Comparison of ENCODE assay signal across 17 cellular contexts in the genomic region with DNA sequence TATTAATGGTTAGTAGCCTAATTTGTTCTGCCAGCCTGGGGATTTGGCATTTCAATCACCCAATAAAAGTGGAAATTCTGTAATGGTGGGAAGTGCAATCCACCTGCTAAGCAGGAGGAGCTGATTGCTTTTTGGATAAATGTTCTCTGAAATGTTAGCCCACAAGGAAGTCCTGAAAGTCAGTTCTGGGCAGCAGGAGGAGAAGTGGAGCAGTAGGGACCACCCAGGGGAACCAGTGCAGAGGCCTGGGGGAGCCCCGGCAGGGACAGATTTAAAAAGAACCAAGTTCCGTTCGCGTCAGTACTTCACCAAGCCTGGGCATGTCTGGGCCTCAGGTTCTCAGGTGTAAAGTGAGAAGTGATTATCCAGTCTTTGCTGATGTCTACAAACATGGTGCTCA.
DNase-seq lines count a peak whose midpoint lies in the region; TF ChIP-seq lines count a peak whose summit lies in the region.
"Had no signal": no experiment of that assay in that cellular context is flagged by ENCODE, and none has a peak within 500 bp of the region (broad histone marks: within the 10 kb centered on the region; RNA-seq: fewer than 3 reads in every experiment).

No MANE protein-coding gene starts in this region.

- peak; percentile 49 for DNase-seq in NCI-H510A treated with DMSO at 0.1 percent for 48 hours (lab: John Stamatoyannopoulos, UW)
- no peak for DNase-seq in NCI-H510A (lab: John Stamatoyannopoulos, UW)
- peak; percentile 77 for DNase-seq in DMS79 (lab: John Stamatoyannopoulos, UW)
- DNase-seq in endodermal cell = peak; percentile 17
- peak; percentile 18 for DNase-seq in ureter (ENCODE audit: low spot score)
- DNase-seq in EL = no peak
- no peak for DNase-seq in amniotic stem cell (lab: John Stamatoyannopoulos, UW)
- DNase-seq: 8988T; ACHN; CD8-positive, alpha-beta T cell; COR-L47; DMS153; GM23248; H7; IMR-90 had no signal

- no peaks in the 10 kb centered on the region for H3K4me1 Mint-ChIP-seq in endodermal cell
- H3K4me1 Mint-ChIP-seq: B cell, CD14-positive monocyte had no signal

- H3K27me3 Mint-ChIP-seq in endodermal cell (ENCODE audit: insufficient read depth) = no peaks in the 10 kb centered on the region
- H3K27me3 Mint-ChIP-seq: B cell had no signal

- H3K9ac ChIP-seq in endodermal cell (ENCODE audit: extremely low read depth, low read length, poor library complexity, severe bottlenecking) = no peak overlapping the region
- H3K9ac ChIP-seq: GM23248 had no signal

- TF ChIP-seq CTCF in endodermal cell (conservative IDR thresholded peaks at IDR 0.05) = no peak

- no peaks in the 10 kb centered on the region for H3K9me3 Mint-ChIP-seq in endodermal cell
- H3K9me3 Mint-ChIP-seq: CD8-positive, alpha-beta T cell had no signal

- no peak overlapping the region for H3K27ac Mint-ChIP-seq in endodermal cell
- H3K27ac Mint-ChIP-seq: B cell; CD14-positive monocyte; CD8-positive, alpha-beta T cell had no signal

- no peaks in the 10 kb centered on the region for H3K4me1 ChIP-seq in endodermal cell (ENCODE audit: control insufficient read depth, insufficient read depth, low read length)

- no peaks in the 10 kb centered on the region for H3K36me3 ChIP-seq in endodermal cell (ENCODE audit: control insufficient read depth, insufficient read depth, low read length)

- no peaks in the 10 kb centered on the region for H3K9me3 ChIP-seq in endodermal cell (ENCODE audit: control insufficient read depth, low read length)

- 97 to 100% methylated on average over 4 of the region's 4 CpGs for WGBS in endodermal cell (ENCODE audit: insufficient coverage in 1 of 2, insufficient read length in 1 of 2), 2 experiments

- H3K27ac ChIP-seq in endodermal cell (ENCODE audit: low read depth, low read length) = no peak overlapping the region
- H3K27ac ChIP-seq: GM23248 had no signal

- no peaks in the 10 kb centered on the region for H3K36me3 Mint-ChIP-seq in endodermal cell (ENCODE audit: low read depth)
- H3K36me3 Mint-ChIP-seq: CD14-positive monocyte; CD8-positive, alpha-beta T cell had no signal

- no peak overlapping the region for H3K4me3 ChIP-seq in endodermal cell (ENCODE audit: low read length)
- H3K4me3 ChIP-seq: GM23248 had no signal

- H3K4me3 Mint-ChIP-seq in endodermal cell = no peak overlapping the region
- H3K4me3 Mint-ChIP-seq: B cell; CD14-positive monocyte; CD8-positive, alpha-beta T cell had no signal

- no peaks in the 10 kb centered on the region for H3K27me3 ChIP-seq in endodermal cell (ENCODE audit: control insufficient read depth, insufficient read depth, low read length, poor library complexity, severe bottlenecking)

Comparison
In these comparisons a context has a peak if more than half of its experiments do, and no peak if none do; other contexts are left out.
1. DNase-seq: peak in NCI-H510A treated with DMSO at 0.1 percent for 48 hours (single experiment), DMS79 (single experiment), endodermal cell (single experiment) and ureter (single experiment); none in NCI-H510A (single experiment), EL (single experiment) and amniotic stem cell (single experiment).